In the genomic region with DNA sequence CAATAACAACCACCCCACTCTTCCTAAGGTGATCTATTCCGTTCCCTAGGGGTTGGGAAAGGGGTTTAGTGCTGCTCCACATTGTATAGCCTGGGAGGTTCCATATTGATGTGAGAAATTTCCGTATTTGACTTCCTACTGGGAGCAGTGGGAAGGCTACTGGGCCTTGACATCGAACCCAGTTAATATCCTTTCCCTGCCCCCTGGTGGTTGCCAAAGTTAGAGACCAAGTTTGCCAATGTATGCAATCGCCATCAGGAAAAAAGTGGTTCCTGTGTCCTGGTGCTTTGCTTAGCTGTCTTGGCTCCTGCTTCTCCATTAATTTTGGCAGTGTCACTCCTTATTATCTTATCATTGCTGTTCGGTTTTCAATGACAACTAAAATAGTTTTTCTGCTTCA, we compare ENCODE assay signal across 8 cellular contexts.
DNase-seq lines count a peak whose midpoint lies in the region; TF ChIP-seq lines count a peak whose summit lies in the region.

No MANE protein-coding gene starts in this region.

- no peaks in the 10 kb centered on the region for H3K4me1 ChIP-seq in OCI-LY7 (ENCODE audit: insufficient read depth, low read length, poor library complexity, severe bottlenecking)

- no peak overlapping the region for H2AFZ ChIP-seq in OCI-LY7 (ENCODE audit: low read length)

- CTCF ChIA-PET in OCI-LY7 (lab: Charles Lee; ENCODE audit: unreplicated experiment): no interaction called here

- BruUV-seq in OCI-LY7 (replicated peaks; lab: Mats Ljungman, UMichigan): no TSS peak

- no peak overlapping the region for H3K27ac ChIP-seq in OCI-LY7 (ENCODE audit: low read depth, low read length, poor library complexity, severe bottlenecking)

- H3K9me2 ChIP-seq in OCI-LY7 (ENCODE audit: insufficient read depth, low read length): no peaks in the 10 kb centered on the region

- H3K4me2 ChIP-seq in OCI-LY7 (ENCODE audit: low read length): no peak overlapping the region

- POLR2A ChIA-PET in OCI-LY7 (lab: Charles Lee): no interaction called here

- H3K4me3 ChIP-seq in AG09309 (ENCODE audit: control insufficient read depth, low read depth, low read length) (no peak overlapping the region), OCI-LY7 (ENCODE audit: low read depth, low read length, poor library complexity, severe bottlenecking) (no peak overlapping the region), foreskin fibroblast (ENCODE audit: low read depth in 1 of 2, low read length in 2 of 2) (no peak overlapping the region)

- no peaks in the 10 kb centered on the region for H3K79me2 ChIP-seq in OCI-LY7 (ENCODE audit: insufficient read depth, low read depth, low read length)

- H3K9me3 ChIP-seq in OCI-LY7 (ENCODE audit: low read length): no peaks in the 10 kb centered on the region

- intact Hi-C loops in OCI-LY7 (cut with micrococcal nuclease; ENCODE audit: unreplicated experiment): loop anchor here (1.0 to 10.0 kb wide), 3 partner anchors 317 to 447 kb away; no protein-coding TSS in a partner anchor

- TF ChIP-seq CTCF in AG09309 (IDR thresholded peaks at IDR 0.05; ENCODE audit: control insufficient read depth, insufficient read depth, low read depth, low read length, missing control alignments) (peak; percentile 31), GM13977 (IDR thresholded peaks at IDR 0.05; ENCODE audit: extremely low read depth, insufficient read depth, missing control alignments) (peak; percentile 37), OCI-LY7 (conservative IDR thresholded peaks at IDR 0.05; ENCODE audit: low read length) (peak; percentile 75), foreskin fibroblast (IDR thresholded peaks at IDR 0.05; ENCODE audit: low read depth, low read length) (peak; percentile 38)

- no peaks in the 10 kb centered on the region for H3K36me3 ChIP-seq in OCI-LY7 (ENCODE audit: insufficient read depth, low read length)

- H4K20me1 ChIP-seq in OCI-LY7 (ENCODE audit: insufficient read depth, low read length): no peaks in the 10 kb centered on the region

- no peak for DNase-seq in AG09309 (ENCODE audit: low read depth)
- DNase-seq in GM13977 (ENCODE audit: low spot score): no peak
- peak; percentile 32 for DNase-seq in OCI-LY7 (ENCODE audit: low spot score)
- peak in 1 of 2 donors; percentile 48 for DNase-seq in foreskin fibroblast
- DNase-seq in epidermal melanocyte (ENCODE audit: insufficient read length, low spot score): no peak
- DNase-seq in superior temporal gyrus (ENCODE audit: extremely low spot score): no peak
- no peak for DNase-seq in DMS79 treated with DMSO at 0.1 percent for 48 hours (lab: John Stamatoyannopoulos, UW)
- no peak for DNase-seq in effector CD4-positive, alpha-beta T cell

- in situ Hi-C loops in GM13977 (cut with MboI; ENCODE audit: low pct_unique_long_range_greater_than_20kb, low sequenced_read_pairs, unreplicated experiment): no loop called here
